In genomic region chr14:102655154-102655553, GRCh38 we compare ENCODE assay signal across 12 cellular contexts.
A peak's percentile ranks its signal among the peaks of the same experiment; 100 is the strongest.
DNase-seq lines count a peak whose midpoint lies in the region; ATAC-seq lines count a peak whose summit lies in the region.
"Had no signal": no experiment of that assay in that cellular context is flagged by ENCODE, and none has a peak within 500 bp of the region (broad histone marks: within the 10 kb centered on the region; RNA-seq: fewer than 3 reads in every experiment).

No MANE protein-coding gene starts in this region.

- no peak overlapping the region for H3K4me3 ChIP-seq in adipocyte (ENCODE audit: low read length)
- H3K4me3 ChIP-seq: gastrocnemius medialis had no signal

- DNase-seq in HPDE6-E6E7 (ENCODE audit: extremely low spot score) (peak; percentile 56), adipocyte (ENCODE audit: low read depth) (peak; percentile 37), iPS DF 19.7 (ENCODE audit: low read depth, low spot score) (peak; percentile 23), NCI-H1694 treated with DMSO at 0.1 percent for 48 hours (lab: John Stamatoyannopoulos, UW) (no peak), NCI-H187 treated with DMSO at 0.1 percent for 48 hours (lab: John Stamatoyannopoulos, UW) (no peak)
- no peak for DNase-seq in stimulated activated naive B cell treated with anti-CD40 and anti-IgM and Interleukin-4, amounts not matched to agents 10 μg/mL and 1 μg/mL and 100 μg/mL, for 72 hours
- DNase-seq: activated T-cell treated with anti-CD3 and anti-CD28 coated beads, Interleukin-2, amount 50 U/mL, for 1 hour; gastrocnemius medialis; NCI-H2171; right cardiac atrium had no signal

- H3K9me3 Mint-ChIP-seq in stimulated activated naive B cell treated with anti-CD40 and anti-IgM and Interleukin-4, amounts not matched to agents 10 μg/mL and 1 μg/mL and 100 μg/mL, for 72 hours = peaks cover 0 to 3% of the 10 kb centered on the region in 2 donors

- no peak overlapping the region for H3K4me3 Mint-ChIP-seq in stimulated activated naive B cell treated with anti-CD40 and anti-IgM and Interleukin-4, amounts not matched to agents 10 μg/mL and 1 μg/mL and 100 μg/mL, for 72 hours

- peaks cover 14% of the 10 kb centered on the region for H3K4me1 ChIP-seq in adipocyte (ENCODE audit: control insufficient read depth, insufficient read depth, low read length)

- ATAC-seq in stimulated activated naive B cell treated with anti-CD40 and anti-IgM and Interleukin-4, amounts not matched to agents 10 μg/mL and 1 μg/mL and 100 μg/mL, for 72 hours (replicated peaks) = no peak
- ATAC-seq in HG03139 (IDR thresholded peaks at IDR 0.05; ENCODE audit: unreplicated experiment) = no peak
- ATAC-seq: gastrocnemius medialis, right cardiac atrium, Right ventricle myocardium inferior had no signal

- H3K9me3 ChIP-seq in adipocyte (ENCODE audit: control insufficient read depth, low read length) = no peaks in the 10 kb centered on the region
- H3K9me3 ChIP-seq: gastrocnemius medialis had no signal

- peaks cover 7 to 9% of the 10 kb centered on the region in 2 donors for H3K36me3 Mint-ChIP-seq in stimulated activated naive B cell treated with anti-CD40 and anti-IgM and Interleukin-4, amounts not matched to agents 10 μg/mL and 1 μg/mL and 100 μg/mL, for 72 hours

- H3K27me3 ChIP-seq in adipocyte (replicated peaks; ENCODE audit: control insufficient read depth, insufficient read depth, low read length) = no peaks in the 10 kb centered on the region
- H3K27me3 ChIP-seq: gastrocnemius medialis had no signal

- no peak overlapping the region for H3K9ac ChIP-seq in adipocyte (ENCODE audit: low read length)

- H3K27ac Mint-ChIP-seq in stimulated activated naive B cell treated with anti-CD40 and anti-IgM and Interleukin-4, amounts not matched to agents 10 μg/mL and 1 μg/mL and 100 μg/mL, for 72 hours = peak overlapping the region; percentile 69

- no peaks in the 10 kb centered on the region for H3K27me3 Mint-ChIP-seq in stimulated activated naive B cell treated with anti-CD40 and anti-IgM and Interleukin-4, amounts not matched to agents 10 μg/mL and 1 μg/mL and 100 μg/mL, for 72 hours

- no peaks in the 10 kb centered on the region for H3K36me3 ChIP-seq in adipocyte (ENCODE audit: control insufficient read depth, insufficient read depth, low read length, severe bottlenecking)
- H3K36me3 ChIP-seq: gastrocnemius medialis had no signal

- H3K4me1 Mint-ChIP-seq in stimulated activated naive B cell treated with anti-CD40 and anti-IgM and Interleukin-4, amounts not matched to agents 10 μg/mL and 1 μg/mL and 100 μg/mL, for 72 hours = peaks cover 18 to 64% of the 10 kb centered on the region in 2 donors

Comparison
In these comparisons a context has a peak if more than half of its experiments do, and no peak if none do; other contexts are left out.
1. DNase-seq: peak in HPDE6-E6E7 (single experiment), adipocyte (single experiment) and iPS DF 19.7 (single experiment); none in stimulated activated naive B cell treated with anti-CD40 and anti-IgM and Interleukin-4, amounts not matched to agents 10 μg/mL and 1 μg/mL and 100 μg/mL, for 72 hours (single experiment), NCI-H1694 treated with DMSO at 0.1 percent for 48 hours (single experiment) and NCI-H187 treated with DMSO at 0.1 percent for 48 hours (single experiment).